9 cellular contexts compared by ENCODE assay signal in the genomic region with DNA sequence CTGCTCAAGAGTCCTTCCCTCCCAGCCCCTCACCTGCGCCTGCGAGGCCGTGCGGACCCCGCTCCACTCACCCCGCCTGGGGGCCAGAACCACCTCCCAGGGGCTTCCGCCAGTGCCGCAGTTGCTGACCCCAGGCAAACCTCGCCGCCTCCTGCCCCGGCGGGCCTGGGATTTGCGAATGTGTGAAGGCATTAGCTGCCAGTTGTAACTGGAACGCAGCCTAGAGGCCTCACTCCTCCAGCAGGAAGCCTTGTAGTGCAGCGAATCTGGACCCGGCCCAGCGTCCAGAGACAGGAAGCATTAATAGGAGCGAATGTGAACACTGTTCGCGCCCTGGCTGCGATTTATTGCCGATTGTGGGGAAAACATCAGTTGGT.
DNase-seq lines count a peak whose midpoint lies in the region; ATAC-seq and TF ChIP-seq lines count a peak whose summit lies in the region.
"Had no signal": no experiment of that assay in that cellular context is flagged by ENCODE, and none has a peak within 500 bp of the region (broad histone marks: within the 10 kb centered on the region; RNA-seq: fewer than 3 reads in every experiment).

No MANE protein-coding gene starts in this region.

- DNase-seq in GM23338 (ENCODE audit: low spot score) (no peak), cerebellar cortex (ENCODE audit: low spot score) (peak; percentile 19), islet precursor cell (peak; percentile 92), gastrocnemius medialis (peak; percentile 31 to 56), ACHN (no peak)
- DNase-seq in activated T-helper 2 cell treated with anti-CD3 and anti-CD28 coated beads, Interferon-gamma antibody, Interleukin-2, Interleukin-4, amounts not matched to agents 10 μg/mL and 5 μg/mL and 100 μg/mL, durations not matched to agents 14 hours and 24 hours and 36 hours (ENCODE audit: low spot score), result no peak
- DNase-seq: NCI-H146 had no signal

- no peaks in the 10 kb centered on the region for H3K36me3 Mint-ChIP-seq in GM23338 (ENCODE audit: low read depth)
- H3K36me3 Mint-ChIP-seq in activated T-helper 2 cell treated with anti-CD3 and anti-CD28 coated beads, Interferon-gamma antibody, Interleukin-2, Interleukin-4, amounts not matched to agents 10 μg/mL and 5 μg/mL and 100 μg/mL, durations not matched to agents 14 hours and 24 hours and 36 hours (ENCODE audit: low read depth), result no peaks in the 10 kb centered on the region

- peaks cover 41% of the 10 kb centered on the region for H3K27me3 Mint-ChIP-seq in GM23338 (ENCODE audit: insufficient read depth, low read depth, poor library complexity)
- peaks cover 4% of the 10 kb centered on the region for H3K27me3 Mint-ChIP-seq in activated T-helper 2 cell treated with anti-CD3 and anti-CD28 coated beads, Interferon-gamma antibody, Interleukin-2, Interleukin-4, amounts not matched to agents 10 μg/mL and 5 μg/mL and 100 μg/mL, durations not matched to agents 14 hours and 24 hours and 36 hours (ENCODE audit: low read depth)

- H3K27me3 ChIP-seq in GM23338 (ENCODE audit: insufficient read depth), result no peaks in the 10 kb centered on the region
- peaks cover 43 to 49% (median 46%) of the 10 kb centered on the region in 3 donors for H3K27me3 ChIP-seq in gastrocnemius medialis

- TF ChIP-seq CTCF in GM23338 (conservative IDR thresholded peaks at IDR 0.05; ENCODE audit: low read depth in 2 of 2) (no peak), gastrocnemius medialis (IDR thresholded peaks at IDR 0.05 in 4 of 5, conservative IDR thresholded peaks at IDR 0.05 in 1 of 5) (no peak)

- H2AFZ ChIP-seq in GM23338, result peak overlapping the region; percentile 69

- H3K4me3 ChIP-seq in GM23338, result no peak overlapping the region
- H3K4me3 ChIP-seq in gastrocnemius medialis, result peak overlapping the region in 2 of 4 donors; percentile 3 to 41

- intact Hi-C loops in gastrocnemius medialis (cut with DNase I; ENCODE audit: low total_unique reads), result loop anchor here (2.0 kb wide), 1 partner anchor 21 kb away; no protein-coding TSS in a partner anchor
- intact Hi-C loops in activated T-helper 2 cell treated with anti-CD3 and anti-CD28 coated beads, Interferon-gamma antibody, Interleukin-2, Interleukin-4, amounts not matched to agents 10 μg/mL and 5 μg/mL and 100 μg/mL, durations not matched to agents 14 hours and 24 hours and 36 hours (cut with micrococcal nuclease), result no loop called here

- TF ChIP-seq POLR2A in gastrocnemius medialis (IDR thresholded peaks at IDR 0.05), result no peak

- H3K9me3 ChIP-seq in gastrocnemius medialis, result no peaks in the 10 kb centered on the region

- no peaks in the 10 kb centered on the region for H3F3A ChIP-seq in GM23338 (replicated peaks; ENCODE audit: low read depth)

- H3K4me1 ChIP-seq in GM23338 (ENCODE audit: insufficient read depth), result peaks cover 7% of the 10 kb centered on the region
- H3K4me1 ChIP-seq in gastrocnemius medialis, result peaks cover 11% of the 10 kb centered on the region in 2 donors

- H3K4me3 Mint-ChIP-seq in GM23338, result no peak overlapping the region
- H3K4me3 Mint-ChIP-seq in activated T-helper 2 cell treated with anti-CD3 and anti-CD28 coated beads, Interferon-gamma antibody, Interleukin-2, Interleukin-4, amounts not matched to agents 10 μg/mL and 5 μg/mL and 100 μg/mL, durations not matched to agents 14 hours and 24 hours and 36 hours (ENCODE audit: low read depth), result no peak overlapping the region

- no peaks in the 10 kb centered on the region for H3K79me2 ChIP-seq in GM23338 (replicated peaks; ENCODE audit: insufficient read depth)

- no peaks in the 10 kb centered on the region for H3K9me2 ChIP-seq in GM23338 (ENCODE audit: insufficient read depth)

- H3K4me1 Mint-ChIP-seq in GM23338, result peaks cover 39% of the 10 kb centered on the region
- H3K4me1 Mint-ChIP-seq in activated T-helper 2 cell treated with anti-CD3 and anti-CD28 coated beads, Interferon-gamma antibody, Interleukin-2, Interleukin-4, amounts not matched to agents 10 μg/mL and 5 μg/mL and 100 μg/mL, durations not matched to agents 14 hours and 24 hours and 36 hours (ENCODE audit: low read depth), result peaks cover 8% of the 10 kb centered on the region

- no peak overlapping the region for H3K27ac Mint-ChIP-seq in GM23338
- no peak overlapping the region for H3K27ac Mint-ChIP-seq in activated T-helper 2 cell treated with anti-CD3 and anti-CD28 coated beads, Interferon-gamma antibody, Interleukin-2, Interleukin-4, amounts not matched to agents 10 μg/mL and 5 μg/mL and 100 μg/mL, durations not matched to agents 14 hours and 24 hours and 36 hours

- H3K27ac ChIP-seq in GM23338 (ENCODE audit: low read depth), result peak overlapping the region; percentile 63; the same call in 1 of the 2 replicates
- peak overlapping the region; percentile 63 to 73 (median 72) for H3K27ac ChIP-seq in gastrocnemius medialis

- H3K4me2 ChIP-seq in GM23338, result no peak overlapping the region

- no peaks in the 10 kb centered on the region for H4K20me1 ChIP-seq in GM23338 (replicated peaks; ENCODE audit: insufficient read depth)

- in situ Hi-C loops in gastrocnemius medialis (cut with MboI; ENCODE audit: low sequenced_read_pairs in 4 of 4) (loop anchor here in 1 of 4 donors (25.0 kb wide), 1 partner anchor 301 kb away; the partner anchor contains the start of gene ACTRT2), ACHN (cut with HindIII; ENCODE audit: low pct_ligation_motif_present, low pct_unique_long_range_greater_than_20kb, low sequenced_read_pairs) (no loop called here)

- no peaks in the 10 kb centered on the region for H3K9me3 Mint-ChIP-seq in GM23338
- H3K9me3 Mint-ChIP-seq in activated T-helper 2 cell treated with anti-CD3 and anti-CD28 coated beads, Interferon-gamma antibody, Interleukin-2, Interleukin-4, amounts not matched to agents 10 μg/mL and 5 μg/mL and 100 μg/mL, durations not matched to agents 14 hours and 24 hours and 36 hours, result peaks cover 12% of the 10 kb centered on the region

- ATAC-seq in GM23338, result peak; percentile 27
- ATAC-seq in gastrocnemius medialis, result peak; percentile 57 to 69
- no peak for ATAC-seq in GM19395 (IDR thresholded peaks at IDR 0.05; ENCODE audit: unreplicated experiment)
- ATAC-seq in GM18867 (IDR thresholded peaks at IDR 0.05; ENCODE audit: unreplicated experiment), result no peak

- H3K36me3 ChIP-seq in GM23338 (ENCODE audit: insufficient read depth) (no peaks in the 10 kb centered on the region), gastrocnemius medialis (no peaks in the 10 kb centered on the region)

TF ChIP-seq in GM23338, 12 proteins besides CTCF, POLR2A, EP300 and RAD21:
- TF ChIP-seq ZNF462 (CRISPR knock-in tag; IDR thresholded peaks at IDR 0.05) (no peak), EZH2 (IDR thresholded peaks at IDR 0.05; ENCODE audit: low read depth, unreplicated experiment) (no peak), NANOG (IDR thresholded peaks at IDR 0.05; ENCODE audit: borderline replicate concordance) (no peak)
TF ChIP-seq in GM23338: peak in this region for 0.

Comparison
In these comparisons a context has a peak if more than half of its experiments do, and no peak if none do; other contexts are left out.
1. ATAC-seq: peak in GM23338 (single experiment) and gastrocnemius medialis (2 of 2); none in GM19395 (single experiment) and GM18867 (single experiment).
2. DNase-seq: peak in cerebellar cortex (single experiment), islet precursor cell (single experiment) and gastrocnemius medialis (2 of 2); none in GM23338 (single experiment), ACHN (single experiment) and activated T-helper 2 cell treated with anti-CD3 and anti-CD28 coated beads, Interferon-gamma antibody, Interleukin-2, Interleukin-4, amounts not matched to agents 10 μg/mL and 5 μg/mL and 100 μg/mL, durations not matched to agents 14 hours and 24 hours and 36 hours (single experiment).